16 cellular contexts compared by ENCODE assay signal in genomic region chrX:42973321-42973720, GRCh38.
A peak's percentile ranks its signal among the peaks of the same experiment; 100 is the strongest.
DNase-seq lines count a peak whose midpoint lies in the region; ATAC-seq and TF ChIP-seq lines count a peak whose summit lies in the region.
"Had no signal": no experiment of that assay in that cellular context is flagged by ENCODE, and none has a peak within 500 bp of the region (broad histone marks: within the 10 kb centered on the region; RNA-seq: fewer than 3 reads in every experiment).

No MANE protein-coding gene starts in this region.

- TF ChIP-seq CTCF in Calu3 (IDR thresholded peaks at IDR 0.05; ENCODE audit: unreplicated experiment) (no peak), CD14-positive monocyte (IDR thresholded peaks at IDR 0.05) (no peak)

- H3K4me1 Mint-ChIP-seq in activated CD4-positive, alpha-beta memory T cell treated with anti-CD3 and anti-CD28 coated beads for 36 hours (ENCODE audit: low read depth): no peaks in the 10 kb centered on the region
- H3K4me1 Mint-ChIP-seq in activated CD4-positive, alpha-beta memory T cell treated with anti-CD3 and anti-CD28 coated beads, Interleukin-2, amount 10 ng/mL, durations not matched to agents 7 days and 5 days: peaks cover 9% of the 10 kb centered on the region
- H3K4me1 Mint-ChIP-seq in activated T-helper 17 cell treated with anti-CD3 and anti-CD28 coated beads, Interleukin-2, amount 50 U/mL, for 72 hours: no peaks in the 10 kb centered on the region
- no peaks in the 10 kb centered on the region for H3K4me1 Mint-ChIP-seq in stimulated activated effector memory CD8-positive, alpha-beta T cell treated with anti-CD3 and anti-CD28 coated beads, Interleukin-12 subunit alpha, Interleukin-12 subunit beta, amount 100 ng/mL, for 72 hours
- no peaks in the 10 kb centered on the region for H3K4me1 Mint-ChIP-seq in Calu3 (ENCODE audit: low read depth, unreplicated experiment)
- H3K4me1 Mint-ChIP-seq in CD14-positive monocyte: no peaks in the 10 kb centered on the region

- no peak overlapping the region for H3K4me3 Mint-ChIP-seq in activated CD4-positive, alpha-beta memory T cell treated with anti-CD3 and anti-CD28 coated beads for 36 hours
- no peak overlapping the region for H3K4me3 Mint-ChIP-seq in activated CD4-positive, alpha-beta memory T cell treated with anti-CD3 and anti-CD28 coated beads, Interleukin-2, amount 10 ng/mL, durations not matched to agents 7 days and 5 days
- H3K4me3 Mint-ChIP-seq in activated T-helper 17 cell treated with anti-CD3 and anti-CD28 coated beads, Interleukin-2, amount 50 U/mL, for 72 hours: no peak overlapping the region
- no peak overlapping the region for H3K4me3 Mint-ChIP-seq in stimulated activated effector memory CD8-positive, alpha-beta T cell treated with anti-CD3 and anti-CD28 coated beads, Interleukin-12 subunit alpha, Interleukin-12 subunit beta, amount 100 ng/mL, for 72 hours
- H3K4me3 Mint-ChIP-seq in Calu3 (ENCODE audit: low read depth, unreplicated experiment) (no peak overlapping the region), CD14-positive monocyte (no peak overlapping the region)
- H3K4me3 Mint-ChIP-seq: B cell; CD4-positive, CD25-positive, alpha-beta regulatory T cell; CD8-positive, alpha-beta memory T cell; H9; IgD-negative memory B cell had no signal

- H3K9me3 Mint-ChIP-seq in activated CD4-positive, alpha-beta memory T cell treated with anti-CD3 and anti-CD28 coated beads for 36 hours: no peaks in the 10 kb centered on the region
- peaks cover 2% of the 10 kb centered on the region for H3K9me3 Mint-ChIP-seq in activated CD4-positive, alpha-beta memory T cell treated with anti-CD3 and anti-CD28 coated beads, Interleukin-2, amount 10 ng/mL, durations not matched to agents 7 days and 5 days
- peaks cover 3% of the 10 kb centered on the region for H3K9me3 Mint-ChIP-seq in activated T-helper 17 cell treated with anti-CD3 and anti-CD28 coated beads, Interleukin-2, amount 50 U/mL, for 72 hours
- H3K9me3 Mint-ChIP-seq in stimulated activated effector memory CD8-positive, alpha-beta T cell treated with anti-CD3 and anti-CD28 coated beads, Interleukin-12 subunit alpha, Interleukin-12 subunit beta, amount 100 ng/mL, for 72 hours: no peaks in the 10 kb centered on the region
- H3K9me3 Mint-ChIP-seq in Calu3 (ENCODE audit: low read depth, unreplicated experiment): no peaks in the 10 kb centered on the region
- peaks cover 0 to 8% (median 3%) of the 10 kb centered on the region in 7 donors for H3K9me3 Mint-ChIP-seq in CD14-positive monocyte

- DNase-seq in activated CD4-positive, alpha-beta memory T cell treated with anti-CD3 and anti-CD28 coated beads for 36 hours: peak; percentile 11
- no peak for DNase-seq in activated CD4-positive, alpha-beta memory T cell treated with anti-CD3 and anti-CD28 coated beads, Interleukin-2, amount 10 ng/mL, durations not matched to agents 7 days and 5 days
- DNase-seq in OCI-M1 (lab: John Stamatoyannopoulos, UW) (peak; percentile 2), Calu3 (no peak), CD14-positive monocyte (ENCODE audit: low spot score) (no peak), Ammon's horn (ENCODE audit: low spot score) (no peak)
- DNase-seq in stimulated activated effector memory CD8-positive, alpha-beta T cell treated with anti-CD3 and anti-CD28 coated beads, Interleukin-12 subunit alpha, Interleukin-12 subunit beta, amount 100 ng/mL, for 72 hours (ENCODE audit: low spot score in 2 of 2): no peak
- DNase-seq: 8988T; CD4-positive, CD25-positive, alpha-beta regulatory T cell; CD8-positive, alpha-beta memory T cell; COR-L47; H9 had no signal

- no TSS peak for BruUV-seq in Calu3 (replicated peaks; lab: Mats Ljungman, UMichigan)

- no peak overlapping the region for H3K27ac Mint-ChIP-seq in activated CD4-positive, alpha-beta memory T cell treated with anti-CD3 and anti-CD28 coated beads for 36 hours
- no peak overlapping the region for H3K27ac Mint-ChIP-seq in activated CD4-positive, alpha-beta memory T cell treated with anti-CD3 and anti-CD28 coated beads, Interleukin-2, amount 10 ng/mL, durations not matched to agents 7 days and 5 days
- H3K27ac Mint-ChIP-seq in activated T-helper 17 cell treated with anti-CD3 and anti-CD28 coated beads, Interleukin-2, amount 50 U/mL, for 72 hours: no peak overlapping the region
- H3K27ac Mint-ChIP-seq in stimulated activated effector memory CD8-positive, alpha-beta T cell treated with anti-CD3 and anti-CD28 coated beads, Interleukin-12 subunit alpha, Interleukin-12 subunit beta, amount 100 ng/mL, for 72 hours: no peak overlapping the region
- H3K27ac Mint-ChIP-seq in Calu3 (ENCODE audit: unreplicated experiment) (no peak overlapping the region), CD14-positive monocyte (no peak overlapping the region)
- H3K27ac Mint-ChIP-seq: B cell; CD4-positive, CD25-positive, alpha-beta regulatory T cell; H9; IgD-negative memory B cell had no signal

- peak; percentile 59 for ATAC-seq in activated T-helper 17 cell treated with anti-CD3 and anti-CD28 coated beads, Interleukin-2, amount 50 U/mL, for 72 hours (replicated peaks)
- peak; percentile 54 for ATAC-seq in stimulated activated effector memory CD8-positive, alpha-beta T cell treated with anti-CD3 and anti-CD28 coated beads, Interleukin-12 subunit alpha, Interleukin-12 subunit beta, amount 100 ng/mL, for 72 hours
- ATAC-seq: HepG2 had no signal

- POLR2A ChIA-PET in activated CD4-positive, alpha-beta memory T cell treated with anti-CD3 and anti-CD28 coated beads for 36 hours (lab: Charles Lee): no interaction called here
- POLR2A ChIA-PET in activated CD4-positive, alpha-beta memory T cell treated with anti-CD3 and anti-CD28 coated beads, Interleukin-2, amount 10 ng/mL, durations not matched to agents 7 days and 5 days (lab: Charles Lee): no interaction called here

- CTCF ChIA-PET in activated CD4-positive, alpha-beta memory T cell treated with anti-CD3 and anti-CD28 coated beads for 36 hours (lab: Charles Lee): no interaction called here
- CTCF ChIA-PET in activated CD4-positive, alpha-beta memory T cell treated with anti-CD3 and anti-CD28 coated beads, Interleukin-2, amount 10 ng/mL, durations not matched to agents 7 days and 5 days (lab: Charles Lee): no interaction called here
- CTCF ChIA-PET in Calu3 (lab: Charles Lee): no interaction called here

- H3K27me3 Mint-ChIP-seq in activated CD4-positive, alpha-beta memory T cell treated with anti-CD3 and anti-CD28 coated beads for 36 hours: no peaks in the 10 kb centered on the region
- H3K27me3 Mint-ChIP-seq in activated CD4-positive, alpha-beta memory T cell treated with anti-CD3 and anti-CD28 coated beads, Interleukin-2, amount 10 ng/mL, durations not matched to agents 7 days and 5 days: no peaks in the 10 kb centered on the region
- no peaks in the 10 kb centered on the region for H3K27me3 Mint-ChIP-seq in activated T-helper 17 cell treated with anti-CD3 and anti-CD28 coated beads, Interleukin-2, amount 50 U/mL, for 72 hours
- H3K27me3 Mint-ChIP-seq in Calu3 (ENCODE audit: unreplicated experiment) (no peaks in the 10 kb centered on the region), CD14-positive monocyte (ENCODE audit: low read depth in 3 of 3) (no peaks in the 10 kb centered on the region)
- H3K27me3 Mint-ChIP-seq: B cell; CD4-positive, CD25-positive, alpha-beta regulatory T cell; CD8-positive, alpha-beta memory T cell had no signal

- H3K36me3 Mint-ChIP-seq in activated CD4-positive, alpha-beta memory T cell treated with anti-CD3 and anti-CD28 coated beads for 36 hours: no peaks in the 10 kb centered on the region
- no peaks in the 10 kb centered on the region for H3K36me3 Mint-ChIP-seq in activated CD4-positive, alpha-beta memory T cell treated with anti-CD3 and anti-CD28 coated beads, Interleukin-2, amount 10 ng/mL, durations not matched to agents 7 days and 5 days (ENCODE audit: low read depth)
- no peaks in the 10 kb centered on the region for H3K36me3 Mint-ChIP-seq in activated T-helper 17 cell treated with anti-CD3 and anti-CD28 coated beads, Interleukin-2, amount 50 U/mL, for 72 hours (ENCODE audit: low read depth)
- no peaks in the 10 kb centered on the region for H3K36me3 Mint-ChIP-seq in stimulated activated effector memory CD8-positive, alpha-beta T cell treated with anti-CD3 and anti-CD28 coated beads, Interleukin-12 subunit alpha, Interleukin-12 subunit beta, amount 100 ng/mL, for 72 hours
- no peaks in the 10 kb centered on the region for H3K36me3 Mint-ChIP-seq in Calu3 (ENCODE audit: insufficient read depth, unreplicated experiment)
- H3K36me3 Mint-ChIP-seq in CD14-positive monocyte: no peaks in the 10 kb centered on the region
- H3K36me3 Mint-ChIP-seq: CD4-positive, CD25-positive, alpha-beta regulatory T cell; IgD-negative memory B cell had no signal

- intact Hi-C loops in activated CD4-positive, alpha-beta memory T cell treated with anti-CD3 and anti-CD28 coated beads for 36 hours (cut with micrococcal nuclease): no loop called here
- intact Hi-C loops in Calu3 (cut with micrococcal nuclease; ENCODE audit: unreplicated experiment): no loop called here
- intact Hi-C loops in CD14-positive monocyte (cut with micrococcal nuclease): no loop called here

Comparison
In these comparisons a context has a peak if more than half of its experiments do, and no peak if none do; other contexts are left out.
1. DNase-seq: peak in activated CD4-positive, alpha-beta memory T cell treated with anti-CD3 and anti-CD28 coated beads for 36 hours (single experiment) and OCI-M1 (single experiment); none in activated CD4-positive, alpha-beta memory T cell treated with anti-CD3 and anti-CD28 coated beads, Interleukin-2, amount 10 ng/mL, durations not matched to agents 7 days and 5 days (single experiment), stimulated activated effector memory CD8-positive, alpha-beta T cell treated with anti-CD3 and anti-CD28 coated beads, Interleukin-12 subunit alpha, Interleukin-12 subunit beta, amount 100 ng/mL, for 72 hours (0 of 2), Calu3 (single experiment), CD14-positive monocyte (single experiment) and Ammon's horn (single experiment).